Comparison of ENCODE assay signal across 8 cellular contexts in genomic region chr9:127916665-127917581, GRCh38. TPM values are rescaled to one million over a fixed set of nuclear protein-coding genes. Genes with fewer than 3 reads are reported as not detected.
A peak's percentile ranks its signal among the peaks of the same experiment; 100 is the strongest.
DNase-seq lines count a peak whose midpoint lies in the region; ATAC-seq and TF ChIP-seq lines count a peak whose summit lies in the region.

TSS of gene ST6GALNAC4 (minus strand) at chr9:127917041. CDS start at chr9:127916419, 622 bp downstream.

- no peak for TF ChIP-seq CTCF in AG10803 (conservative IDR thresholded peaks at IDR 0.05; ENCODE audit: low read length)
- TF ChIP-seq CTCF in left lung (IDR thresholded peaks at IDR 0.05), result no peak

- H3K4me3 ChIP-seq in AG10803 (ENCODE audit: low read length), result peak within 1 kb of the TSS; percentile 80
- H3K4me3 ChIP-seq in left lung, result peak within 1 kb of the TSS; percentile 56 to 78

- peak; percentile 74 for TF ChIP-seq POLR2A in GM19193 (IDR thresholded peaks at IDR 0.05; ENCODE audit: extremely low read depth, insufficient read depth, insufficient read length)

- intact Hi-C loops in left lung (cut with DNase I), result no loop called here

- H3K27ac ChIP-seq in left lung, result peak within 1 kb of the TSS; percentile 33 to 67

- H3K9me3 ChIP-seq in left lung, result no peaks in the 10 kb centered on the region

- peak; percentile 77 for ATAC-seq in HG03432 (IDR thresholded peaks at IDR 0.05; ENCODE audit: unreplicated experiment)
- ATAC-seq in left lung, result peak; percentile 85

- H3K36me3 ChIP-seq in left lung, result peaks cover 0 to 8% of the 10 kb centered on the region in 2 donors

- DNase-seq in AG10803 (ENCODE audit: low read depth) (peak; percentile 90), NCI-H69 (lab: John Stamatoyannopoulos, UW) (peak; percentile 94), dedifferentiated amniotic fluid mesenchymal stem cell (ENCODE audit: extremely low spot score) (peak; percentile 88), left lung (peak; percentile 95 to 99)
- peak; percentile 93 to 98 for DNase-seq in activated CD4-positive, alpha-beta T cell treated with anti-CD3 and anti-CD28 coated beads, Interleukin-2, amount 50 U/mL, for 24 hours (ENCODE audit: low read depth in 1 of 2, low spot score in 1 of 2)
- DNase-seq in stimulated activated CD4-positive, alpha-beta T cell treated with anti-CD3 and anti-CD28 coated beads, Interleukin-2, amount 100 ng/mL, for 4 hours (ENCODE audit: low read depth), result peak; percentile 94

- H3K4me1 ChIP-seq in left lung, result peaks cover 40 to 81% of the 10 kb centered on the region in 2 donors

- H3K27me3 ChIP-seq in left lung, result peaks cover 0 to 2% of the 10 kb centered on the region in 2 donors

RNA-seq across cellular contexts. Expression of gene ST6GALNAC4, which starts in this region (rescaled TPM):
- 10 to 100 TPM; 62.5 to 89.9 TPM for total RNA-seq in left lung

Comparison
In these comparisons a context has a peak if more than half of its experiments do, and no peak if none do; other contexts are left out.
1. Peak in every context shown above with its lines: DNase-seq, ATAC-seq, H3K4me3 ChIP-seq and H3K27ac ChIP-seq.